Comparison of ENCODE assay signal across 11 cellular contexts in the genomic region with DNA sequence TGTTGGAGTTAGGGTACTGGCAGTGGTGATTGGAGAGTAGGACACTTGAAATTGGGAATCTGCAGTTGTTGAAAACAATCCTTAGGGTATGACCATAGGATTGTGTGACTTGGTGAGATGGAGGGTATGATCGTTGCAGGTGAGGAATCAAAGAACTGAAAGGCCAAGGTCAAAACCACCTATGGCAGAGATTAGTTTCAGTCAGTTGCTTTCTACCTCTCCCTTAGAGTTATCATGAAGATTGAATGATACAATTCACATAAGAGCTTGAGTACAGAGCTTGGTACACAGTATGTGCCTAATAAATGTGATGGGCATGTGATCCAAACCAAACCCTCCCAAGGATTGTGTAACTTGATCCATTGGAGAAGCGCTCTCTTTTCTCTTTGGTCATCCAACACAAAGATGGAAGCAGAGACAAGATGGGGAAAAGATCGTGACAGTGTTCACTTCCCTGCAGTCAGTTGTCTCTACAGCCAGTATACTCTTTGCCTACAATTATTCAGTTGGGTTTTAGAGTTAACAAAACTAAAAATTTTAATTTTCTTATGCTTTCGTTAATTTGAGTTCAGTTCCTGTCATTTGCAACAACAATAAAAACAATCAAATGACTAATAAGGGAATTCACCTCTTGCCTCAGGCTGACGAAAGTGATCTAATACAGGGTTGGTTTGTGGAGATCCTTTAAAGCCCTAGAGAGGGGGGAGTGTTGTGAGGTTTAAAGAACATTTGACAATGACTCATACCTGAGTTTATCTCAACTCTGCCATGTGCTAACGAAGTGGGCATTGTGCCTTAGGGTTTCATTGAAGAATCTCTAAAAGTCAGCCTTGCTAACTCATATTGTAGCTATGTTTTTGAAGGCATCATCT. TPM values are rescaled to one million over a fixed set of nuclear protein-coding genes. Genes with fewer than 3 reads are reported as not detected.
DNase-seq lines count a peak whose midpoint lies in the region; ATAC-seq lines count a peak whose summit lies in the region.
"Had no signal": no experiment of that assay in that cellular context is flagged by ENCODE, and none has a peak within 500 bp of the region (broad histone marks: within the 10 kb centered on the region; RNA-seq: fewer than 3 reads in every experiment).

No MANE protein-coding gene starts in this region.

- peak; percentile 94 for DNase-seq in ELR (ENCODE audit: low read depth)
- peak; percentile 88 for DNase-seq in HPDE6-E6E7 (ENCODE audit: extremely low spot score)
- DNase-seq in activated CD8-positive, alpha-beta T cell treated with anti-CD3 and anti-CD28 coated beads, Interleukin-2, amount 10 ng/mL, durations not matched to agents 7 days and 5 days: no peak
- DNase-seq in iris pigment epithelial cell (ENCODE audit: low read depth): peak; percentile 68
- no peak for DNase-seq in anterior cingulate cortex (lab: John Stamatoyannopoulos, UW)
- DNase-seq in NAMALWA (ENCODE audit: low spot score): no peak
- no peak for DNase-seq in NCI-H524 treated with DMSO at 0.1 percent for 48 hours (lab: John Stamatoyannopoulos, UW)
- DNase-seq: midbrain, right cardiac atrium had no signal

- no peak overlapping the region for H3K27ac Mint-ChIP-seq in activated CD8-positive, alpha-beta T cell treated with anti-CD3 and anti-CD28 coated beads, Interleukin-2, amount 10 ng/mL, durations not matched to agents 7 days and 5 days

- peak; percentile 47 for ATAC-seq in activated CD8-positive, alpha-beta T cell treated with anti-CD3 and anti-CD28 coated beads, Interleukin-2, amount 10 ng/mL, durations not matched to agents 7 days and 5 days
- ATAC-seq in GM21786 (IDR thresholded peaks at IDR 0.05; ENCODE audit: unreplicated experiment): no peak
- ATAC-seq: HCT116, right cardiac atrium had no signal

- H3K9me3 Mint-ChIP-seq in activated CD8-positive, alpha-beta T cell treated with anti-CD3 and anti-CD28 coated beads, Interleukin-2, amount 10 ng/mL, durations not matched to agents 7 days and 5 days (ENCODE audit: insufficient read depth): peaks cover 10% of the 10 kb centered on the region

- CTCF ChIA-PET in activated CD8-positive, alpha-beta T cell treated with anti-CD3 and anti-CD28 coated beads, Interleukin-2, amount 10 ng/mL, durations not matched to agents 7 days and 5 days (lab: Charles Lee): no interaction called here

- peaks cover 12% of the 10 kb centered on the region for H3K4me1 Mint-ChIP-seq in activated CD8-positive, alpha-beta T cell treated with anti-CD3 and anti-CD28 coated beads, Interleukin-2, amount 10 ng/mL, durations not matched to agents 7 days and 5 days (ENCODE audit: low read depth)

- peaks cover 7% of the 10 kb centered on the region for H3K36me3 Mint-ChIP-seq in activated CD8-positive, alpha-beta T cell treated with anti-CD3 and anti-CD28 coated beads, Interleukin-2, amount 10 ng/mL, durations not matched to agents 7 days and 5 days (ENCODE audit: low read depth)

- peaks cover 16% of the 10 kb centered on the region for H3K27me3 Mint-ChIP-seq in activated CD8-positive, alpha-beta T cell treated with anti-CD3 and anti-CD28 coated beads, Interleukin-2, amount 10 ng/mL, durations not matched to agents 7 days and 5 days (ENCODE audit: low read depth)

- no peak overlapping the region for H3K4me3 Mint-ChIP-seq in activated CD8-positive, alpha-beta T cell treated with anti-CD3 and anti-CD28 coated beads, Interleukin-2, amount 10 ng/mL, durations not matched to agents 7 days and 5 days

- POLR2A ChIA-PET in activated CD8-positive, alpha-beta T cell treated with anti-CD3 and anti-CD28 coated beads, Interleukin-2, amount 10 ng/mL, durations not matched to agents 7 days and 5 days (lab: Charles Lee): no interaction called here

RNA-seq across cellular contexts. Expression of a gene that starts 14.7 kb away (rescaled TPM):
- 100 to 1,000 TPM; 136 to 140 TPM for total RNA-seq in activated CD8-positive, alpha-beta T cell treated with anti-CD3 and anti-CD28 coated beads, Interleukin-2, amount 10 ng/mL, durations not matched to agents 7 days and 5 days

Comparison
In these comparisons a context has a peak if more than half of its experiments do, and no peak if none do; other contexts are left out.
1. DNase-seq: peak in ELR (single experiment), HPDE6-E6E7 (single experiment) and iris pigment epithelial cell (single experiment); none in activated CD8-positive, alpha-beta T cell treated with anti-CD3 and anti-CD28 coated beads, Interleukin-2, amount 10 ng/mL, durations not matched to agents 7 days and 5 days (single experiment), anterior cingulate cortex (0 of 58), NAMALWA (single experiment) and NCI-H524 treated with DMSO at 0.1 percent for 48 hours (single experiment).